1 cellular context compared by ENCODE assay signal in genomic region chr18:68991281-68991680, GRCh38.
TF ChIP-seq lines count a peak whose summit lies in the region.

No MANE protein-coding gene starts in this region.

TF ChIP-seq in SK-N-SH treated with all-trans-retinoic acid at 6 μM for 48 hours, 23 proteins besides CTCF, POLR2A, EP300 and RAD21 (continued from another document):
- TF ChIP-seq ARNTL (CRISPR knock-in tag; IDR thresholded peaks at IDR 0.05; ENCODE audit: borderline replicate concordance, low read depth) (no peak), OSR1 (CRISPR knock-in tag; IDR thresholded peaks at IDR 0.05) (no peak), TOX (CRISPR knock-in tag; IDR thresholded peaks at IDR 0.05; ENCODE audit: borderline replicate concordance) (no peak)
